Comparison of ENCODE assay signal across 14 cellular contexts in the genomic region with DNA sequence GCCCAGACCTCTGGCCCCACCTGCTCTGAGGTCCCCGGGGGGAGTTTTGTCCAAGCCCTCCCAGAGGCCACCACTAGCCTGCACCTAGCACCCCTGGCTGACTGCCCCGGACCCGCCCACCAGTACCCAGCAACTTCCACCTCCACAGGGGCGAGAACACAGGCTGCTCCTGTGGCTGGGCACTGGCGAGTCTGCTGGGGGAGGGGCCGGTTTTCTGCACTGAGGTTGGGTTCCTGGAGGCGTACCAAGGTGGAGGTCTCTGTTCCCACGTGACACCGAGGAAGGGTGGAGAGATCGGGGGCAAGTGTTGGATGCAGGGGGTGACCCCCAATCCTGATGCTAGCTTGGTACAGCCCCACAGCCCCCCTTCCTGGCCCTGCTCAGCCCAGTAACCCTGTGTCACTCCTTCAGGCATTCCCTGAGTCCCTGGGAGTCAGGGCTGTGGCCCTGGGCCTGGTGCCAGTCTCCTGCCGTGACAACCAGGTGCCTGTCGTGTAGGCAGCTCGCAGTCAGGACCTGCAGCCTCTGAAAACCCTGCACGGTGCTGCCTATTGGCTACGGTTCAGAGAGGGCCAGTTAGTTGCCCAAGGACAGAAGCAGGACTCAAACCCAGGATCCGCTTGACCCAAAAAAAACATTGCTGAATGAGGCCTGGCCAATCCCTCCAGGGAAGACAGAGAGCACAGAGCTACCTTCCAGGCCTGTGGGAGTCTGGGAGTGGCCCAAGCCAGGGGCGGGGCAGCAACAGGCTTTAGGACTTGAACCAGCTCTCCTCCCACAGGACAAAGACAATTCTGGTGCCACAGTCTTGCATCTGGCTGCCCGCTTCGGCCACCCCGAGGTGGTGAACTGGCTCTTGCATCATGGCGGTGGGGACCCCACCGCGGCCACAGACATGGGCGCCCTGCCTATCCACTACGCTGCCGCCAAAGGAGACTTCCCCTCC. TPM values are rescaled to one million over a fixed set of nuclear protein-coding genes. Genes with fewer than 3 reads are reported as not detected.
A peak's percentile ranks its signal among the peaks of the same experiment; 100 is the strongest.
DNase-seq lines count a peak whose midpoint lies in the region; ATAC-seq and TF ChIP-seq lines count a peak whose summit lies in the region.
"Had no signal": no experiment of that assay in that cellular context is flagged by ENCODE, and none has a peak within 500 bp of the region (broad histone marks: within the 10 kb centered on the region; RNA-seq: fewer than 3 reads in every experiment).

No MANE protein-coding gene starts in this region.

- peak; percentile 38 for DNase-seq in NCI-H345 (lab: John Stamatoyannopoulos, UW)
- no peak for DNase-seq in NCI-H345 treated with DMSO at 0.1 percent for 48 hours (lab: John Stamatoyannopoulos, UW; ENCODE audit: unreplicated experiment)
- peak; percentile 89 for DNase-seq in RPMI8226
- peak; percentile 28 to 49 for DNase-seq in erythroblast (lab: John Stamatoyannopoulos, UW)
- no peak for DNase-seq in omental fat pad (ENCODE audit: low spot score)
- DNase-seq: activated CD4-positive, alpha-beta T cell treated with anti-CD3 and anti-CD28 coated beads for 36 hours; NCI-H187 treated with DMSO at 0.1 percent for 48 hours; NK-92 treated with Interleukin-12 subunit alpha and Interleukin-12 subunit beta, amount 100 ng/mL, for 24 hours; SJCRH30 had no signal

- no peak for TF ChIP-seq CTCF in omental fat pad (IDR thresholded peaks at IDR 0.05)

- no peak for TF ChIP-seq POLR2A in erythroblast (IDR thresholded peaks at IDR 0.05; ENCODE audit: low read length)

- ATAC-seq in HG03045 (IDR thresholded peaks at IDR 0.05; ENCODE audit: unreplicated experiment) (no peak), HG02642 (IDR thresholded peaks at IDR 0.05; ENCODE audit: poor library complexity, unreplicated experiment) (no peak), GM21576 (IDR thresholded peaks at IDR 0.05; ENCODE audit: unreplicated experiment) (no peak), omental fat pad (ENCODE audit: low FRiP score) (no peak)
- ATAC-seq: activated CD4-positive, alpha-beta T cell treated with anti-CD3 and anti-CD28 coated beads for 36 hours; left lobe of liver; stimulated activated memory B cell treated with anti-CD40 and anti-IgM and Interleukin-4, amounts not matched to agents 10 μg/mL and 1 μg/mL and 100 μg/mL, for 72 hours had no signal

RNA-seq across cellular contexts. Expression of a gene that starts 3.1 kb away (rescaled TPM):
- under 1 TPM in 1 of 4 donors, not detected in 3; 0.12 TPM for total RNA-seq in omental fat pad

RNA-seq across cellular contexts. Expression of a gene that starts 8.0 kb away (rescaled TPM):
- total RNA-seq in omental fat pad = under 1 TPM in 1 of 4 donors, not detected in 3; 0.12 TPM
- total RNA-seq: SJCRH30 had no signal

RNA-seq across cellular contexts. Expression of a gene that starts 34.2 kb away (rescaled TPM):
- total RNA-seq in omental fat pad = 10 to 100 TPM in 2 of 4 donors, 1 to 10 TPM in 2; 7.4 to 16.7 (median 9.2) TPM

RNA-seq across cellular contexts. Expression of a gene that starts 38.3 kb away (rescaled TPM):
- 10 to 100 TPM in 1 of 4 donors, 1 to 10 TPM in 3; 4.4 to 25.5 (median 6.6) TPM for total RNA-seq in omental fat pad

Comparison
In these comparisons a context has a peak if more than half of its experiments do, and no peak if none do; other contexts are left out.
1. DNase-seq: peak in NCI-H345 (single experiment), RPMI8226 (single experiment) and erythroblast (2 of 2); none in NCI-H345 treated with DMSO at 0.1 percent for 48 hours (single experiment) and omental fat pad (single experiment).